ENCODE assay signal across 17 cellular contexts in genomic region chr7:86657948-86658347, GRCh38. TPM values are rescaled to one million over a fixed set of nuclear protein-coding genes. Genes with fewer than 3 reads are reported as not detected.
DNase-seq lines count a peak whose midpoint lies in the region; TF ChIP-seq lines count a peak whose summit lies in the region.
"Had no signal": no experiment of that assay in that cellular context is flagged by ENCODE, and none has a peak within 500 bp of the region (broad histone marks: within the 10 kb centered on the region; RNA-seq: fewer than 3 reads in every experiment).

No MANE protein-coding gene starts in this region.

- TF ChIP-seq CTCF in neural progenitor cell (IDR thresholded peaks at IDR 0.05) (no peak), spleen (IDR thresholded peaks at IDR 0.05 in 8 of 11, conservative IDR thresholded peaks at IDR 0.05 in 3 of 11) (no peak)

- DNase-seq in neural progenitor cell (ENCODE audit: low spot score) (no peak), spleen (no peak), HuH-7.5 (ENCODE audit: low spot score) (no peak)
- DNase-seq in stimulated activated CD4-positive, alpha-beta T cell treated with anti-CD3 and anti-CD28 coated beads, Interleukin-2, amount 100 ng/mL, for 24 hours, result no peak
- DNase-seq: C1 segment of cervical spinal cord; Caco-2; CD4-positive, alpha-beta memory T cell; DMS153; DND-41; GM23248; H9 had no signal

- no peaks in the 10 kb centered on the region for H3K36me3 ChIP-seq in neural progenitor cell
- H3K36me3 ChIP-seq in spleen, result no peaks in the 10 kb centered on the region

- no peak overlapping the region for H2AFZ ChIP-seq in neural progenitor cell (replicated peaks)
- H2AFZ ChIP-seq: GM23248 had no signal

- no peak overlapping the region for H3K4me2 ChIP-seq in neural progenitor cell

- H3K79me2 ChIP-seq in neural progenitor cell (ENCODE audit: low read depth), result no peaks in the 10 kb centered on the region

- intact Hi-C loops in spleen (cut with DNase I; ENCODE audit: low total_unique reads), result no loop called here

- H3K4me3 Mint-ChIP-seq in neural progenitor cell, result no peak overlapping the region
- H3K4me3 Mint-ChIP-seq: CD4-positive, alpha-beta memory T cell; H9 had no signal

- H3F3A ChIP-seq in neural progenitor cell (ENCODE audit: low read depth), result no peaks in the 10 kb centered on the region

- H3K27me3 ChIP-seq in neural progenitor cell (no peaks in the 10 kb centered on the region), spleen (replicated peaks in 1 of 7) (no peaks in the 10 kb centered on the region)

- H3K36me3 Mint-ChIP-seq in neural progenitor cell, result no peaks in the 10 kb centered on the region
- H3K36me3 Mint-ChIP-seq: CD4-positive, alpha-beta memory T cell had no signal

- no peaks in the 10 kb centered on the region for H3K27me3 Mint-ChIP-seq in neural progenitor cell (ENCODE audit: insufficient read depth, low read depth)
- H3K27me3 Mint-ChIP-seq: CD4-positive, alpha-beta memory T cell had no signal

- H3K27ac Mint-ChIP-seq in neural progenitor cell, result peak overlapping the region; percentile 1
- H3K27ac Mint-ChIP-seq: CD4-positive, alpha-beta memory T cell had no signal

- no peak for TF ChIP-seq POLR2A in spleen (IDR thresholded peaks at IDR 0.05)

- H3K9ac ChIP-seq in neural progenitor cell, result no peak overlapping the region
- H3K9ac ChIP-seq: GM23248 had no signal

- peak overlapping the region; percentile 44 for H3K27ac ChIP-seq in angular gyrus (ENCODE audit: low read depth, low read length)
- H3K27ac ChIP-seq in neural progenitor cell, result no peak overlapping the region
- peak overlapping the region; percentile 53 for H3K27ac ChIP-seq in temporal lobe (ENCODE audit: low read depth, low read length)
- no peak overlapping the region for H3K27ac ChIP-seq in spleen
- H3K27ac ChIP-seq: GM23248 had no signal

- H3K4me1 ChIP-seq in neural progenitor cell (peaks cover 19% of the 10 kb centered on the region), spleen (no peaks in the 10 kb centered on the region)
- H3K4me1 ChIP-seq: Caco-2 had no signal

- H3K9me3 ChIP-seq in neural progenitor cell (ENCODE audit: low read depth) (no peaks in the 10 kb centered on the region), spleen (no peaks in the 10 kb centered on the region)
- H3K9me3 ChIP-seq: Caco-2 had no signal

- no peaks in the 10 kb centered on the region for H4K20me1 ChIP-seq in neural progenitor cell (ENCODE audit: low read depth)

- H3K4me3 ChIP-seq in neural progenitor cell (no peak overlapping the region), spleen (no peak overlapping the region)
- H3K4me3 ChIP-seq: GM23248 had no signal

- 77 to 89% (median 86%) methylated on average over 2 of the region's 2 CpGs for WGBS in spleen, 5 donors

- H3K4me1 Mint-ChIP-seq in neural progenitor cell, result peaks cover 32% of the 10 kb centered on the region
- H3K4me1 Mint-ChIP-seq: CD4-positive, alpha-beta memory T cell had no signal

- no peaks in the 10 kb centered on the region for H3K9me3 Mint-ChIP-seq in neural progenitor cell
- H3K9me3 Mint-ChIP-seq: H9 had no signal

RNA-seq across cellular contexts. Expression of gene GRM3, which starts 14.2 kb away (rescaled TPM):
- total RNA-seq in neural progenitor cell (ENCODE audit: low replicate concordance) (13.6 and 22.2 TPM in 2 replicates), temporal lobe (86.5 TPM), spleen (under 1 TPM in 2 of 7 donors, not detected in 5; 0.21 to 0.37 TPM)
- not detected for polyA plus RNA-seq in spleen
- total RNA-seq: A172; A673; Caco-2; CD4-positive, alpha-beta memory T cell; GM23248; H4 had no signal
- polyA plus RNA-seq: BJ; CD4-positive, alpha-beta memory T cell; GM23248 had no signal

Comparison
In these comparisons a context has a peak if more than half of its experiments do, and no peak if none do; other contexts are left out.
1. H3K27ac ChIP-seq: peak in angular gyrus (single experiment) and temporal lobe (single experiment); none in neural progenitor cell (single experiment) and spleen (0 of 8).
2. RNA of gene GRM3, which starts 14.2 kb away (total RNA-seq): 86.5 TPM in temporal lobe (single experiment) and 13.6 to 22.2 TPM in neural progenitor cell; 0.21 to 0.37 TPM in spleen; every median in the first group is over 10 times any median in the second.